In genomic region chr6:105219218-105219617, GRCh38 we compare ENCODE assay signal across 1 cellular context. TPM values are rescaled to one million over a fixed set of nuclear protein-coding genes. Genes with fewer than 3 reads are reported as not detected.
"Had no signal": no experiment of that assay in that cellular context is flagged by ENCODE, and none has a peak within 500 bp of the region (broad histone marks: within the 10 kb centered on the region; RNA-seq: fewer than 3 reads in every experiment).

No MANE protein-coding gene starts in this region.

RNA-seq across cellular contexts. Expression of gene POPDC3, which starts 39.4 kb away (rescaled TPM):
- total RNA-seq: HT-29 had no signal
